Comparison of ENCODE assay signal across 16 cellular contexts in genomic region chr3:120661106-120661962, GRCh38.
"Had no signal": no experiment of that assay in that cellular context is flagged by ENCODE, and none has a peak within 500 bp of the region (broad histone marks: within the 10 kb centered on the region; RNA-seq: fewer than 3 reads in every experiment).

No MANE protein-coding gene starts in this region.

- H3K4me3 Mint-ChIP-seq: activated naive CD8-positive, alpha-beta T cell treated with anti-CD3 and anti-CD28 coated beads for 36 hours; memory B cell; nephron progenitor cell; T-helper 2 cell treated with Interferon-gamma antibody and Interleukin-4, amounts not matched to agents 5 μg/mL and 100 μg/mL, for 36 hours had no signal

- H3K27ac Mint-ChIP-seq: activated naive CD8-positive, alpha-beta T cell treated with anti-CD3 and anti-CD28 coated beads for 36 hours; memory B cell; nephron progenitor cell; T-helper 2 cell treated with Interferon-gamma antibody and Interleukin-4, amounts not matched to agents 5 μg/mL and 100 μg/mL, for 36 hours had no signal

- H3K9me3 Mint-ChIP-seq: activated naive CD8-positive, alpha-beta T cell treated with anti-CD3 and anti-CD28 coated beads for 36 hours; memory B cell; T-helper 2 cell treated with Interferon-gamma antibody and Interleukin-4, amounts not matched to agents 5 μg/mL and 100 μg/mL, for 36 hours had no signal

- H3K4me3 ChIP-seq: esophagus squamous epithelium, gastrocnemius medialis, heart right ventricle, left ventricle myocardium inferior, upper lobe of right lung had no signal

- H3K27ac ChIP-seq: esophagus squamous epithelium, gastrocnemius medialis, heart right ventricle, left ventricle myocardium inferior, upper lobe of right lung had no signal

- H3K27me3 Mint-ChIP-seq: activated naive CD8-positive, alpha-beta T cell treated with anti-CD3 and anti-CD28 coated beads for 36 hours had no signal

- ATAC-seq: gastrocnemius medialis, heart right ventricle, upper lobe of right lung had no signal

- DNase-seq: activated CD4-positive, alpha-beta T cell treated with anti-CD3 and anti-CD28 coated beads for 1 hour; activated CD4-positive, alpha-beta T cell treated with anti-CD3 and anti-CD28 coated beads, Interleukin-2, amount 50 U/mL, for 48 hours; activated gamma-delta T cell treated with Interleukin-2 at 50 U/mL for 16 hours; activated naive CD8-positive, alpha-beta T cell treated with anti-CD3 and anti-CD28 coated beads for 36 hours; activated T-cell treated with anti-CD3 and anti-CD28 coated beads, Interleukin-2, amount 50 U/mL, for 48 hours; esophagus squamous epithelium; gastrocnemius medialis; heart right ventricle; islet precursor cell; left ventricle myocardium inferior; nephron progenitor cell; stimulated activated CD4-positive, alpha-beta T cell treated with anti-CD3 and anti-CD28 coated beads, Interleukin-2, amount 100 ng/mL, for 48 hours; stimulated activated naive CD4-positive, alpha-beta T cell treated with Interleukin-2 at 50 U/mL for 16 hours; upper lobe of right lung had no signal

- H3K4me1 Mint-ChIP-seq: activated naive CD8-positive, alpha-beta T cell treated with anti-CD3 and anti-CD28 coated beads for 36 hours; nephron progenitor cell had no signal
